ENCODE assay signal across 34 cellular contexts in the genomic region with DNA sequence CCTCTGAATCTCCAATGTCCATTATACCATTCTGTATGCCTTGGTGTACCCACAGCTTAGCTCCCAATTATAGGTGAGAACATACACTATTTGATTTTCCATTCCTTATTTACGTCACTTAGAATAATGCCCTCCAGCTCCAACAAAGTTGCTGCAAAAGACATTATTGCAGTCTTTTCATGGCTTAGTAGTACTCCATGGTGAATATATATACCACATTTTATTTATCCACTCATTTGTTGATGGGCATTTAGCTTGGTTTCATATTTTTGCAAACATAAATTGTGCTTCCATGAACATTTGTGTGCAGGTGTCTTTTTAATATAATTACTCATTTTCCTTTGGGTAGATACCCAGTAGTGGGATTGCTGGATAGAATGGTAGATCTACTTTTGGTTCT.
"Had no signal": no experiment of that assay in that cellular context is flagged by ENCODE, and none has a peak within 500 bp of the region (broad histone marks: within the 10 kb centered on the region; RNA-seq: fewer than 3 reads in every experiment).

No MANE protein-coding gene starts in this region.

- H3K4me3 ChIP-seq: MG63 had no signal

- H3K27ac ChIP-seq: KMS-11 had no signal

- H3K9me3 ChIP-seq: MG63 had no signal

- H3K9ac ChIP-seq: KMS-11 had no signal

- DNase-seq: Karpas-422, Kasumi-1, MG63, MM.1S, MV-4-11, NCI-H1048, NCI-H1092, NCI-H1092 treated with DMSO at 0.1 percent for 48 hours, NCI-H1105, NCI-H1105 treated with DMSO at 0.1 percent for 48 hours, NCI-H1417, NCI-H1417 treated with DMSO at 0.1 percent for 48 hours, NCI-H1436, NCI-H1436 treated with DMSO at 0.1 percent for 48 hours, NCI-H146, NCI-H1694, NCI-H1694 treated with DMSO at 0.1 percent for 48 hours, NCI-H187, NCI-H187 treated with DMSO at 0.1 percent for 48 hours, NCI-H1930, NCI-H2029, NCI-H2029 treated with DMSO at 0.1 percent for 48 hours, NCI-H2081, NCI-H2081 treated with DMSO at 0.1 percent for 48 hours, NCI-H2107, NCI-H2171, NCI-H2171 treated with DMSO at 0.1 percent for 48 hours, NCI-H2227 treated with DMSO at 0.1 percent for 48 hours, NCI-H226, NCI-H345, NCI-H446, NCI-H446 treated with DMSO at 0.1 percent for 48 hours, NCI-H510A had no signal

- H3K27me3 ChIP-seq: MG63 had no signal

- H3K36me3 ChIP-seq: MG63 had no signal

- H3K4me2 ChIP-seq: KMS-11 had no signal
